In the genomic region with DNA sequence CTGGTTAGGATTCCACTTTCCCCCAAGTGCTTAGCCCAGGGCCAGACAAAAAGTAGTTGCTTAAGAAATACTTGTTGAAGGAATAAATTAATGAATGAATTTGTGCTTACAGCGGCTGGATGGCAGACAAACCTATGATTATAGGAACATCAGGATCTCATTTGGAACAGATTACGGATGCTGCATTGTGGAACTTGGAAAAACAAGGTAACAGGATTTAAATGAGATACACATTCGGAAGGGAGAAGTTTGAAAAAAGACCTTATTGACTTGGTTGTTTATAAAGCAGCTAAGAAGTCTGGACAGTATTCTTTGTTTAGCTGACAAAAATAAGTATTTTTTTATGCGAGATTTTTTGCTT, we compare ENCODE assay signal across 8 cellular contexts. TPM values are rescaled to one million over a fixed set of nuclear protein-coding genes. Genes with fewer than 3 reads are reported as not detected.
A peak's percentile ranks its signal among the peaks of the same experiment; 100 is the strongest.
DNase-seq lines count a peak whose midpoint lies in the region; ATAC-seq and TF ChIP-seq lines count a peak whose summit lies in the region.

No MANE protein-coding gene starts in this region.

- H3K9me2 ChIP-seq in Karpas-422 (replicated peaks; ENCODE audit: insufficient read depth, low read length) = no peaks in the 10 kb centered on the region

- H3K4me2 ChIP-seq in BLaER1 = peak overlapping the region; percentile 71
- peak overlapping the region; percentile 96 for H3K4me2 ChIP-seq in Karpas-422 (ENCODE audit: low read depth, low read length, poor library complexity, severe bottlenecking)

- H4K20me1 ChIP-seq in BLaER1 = no peaks in the 10 kb centered on the region
- no peaks in the 10 kb centered on the region for H4K20me1 ChIP-seq in Karpas-422 (ENCODE audit: insufficient read depth, low read depth, low read length)

- peak overlapping the region; percentile 88 for H3K4me3 Mint-ChIP-seq in nephron progenitor cell

- H3K4me1 ChIP-seq in BLaER1 (peaks cover 41% of the 10 kb centered on the region), Karpas-422 (ENCODE audit: low read length) (peaks cover 32% of the 10 kb centered on the region), duodenal mucosa (ENCODE audit: control insufficient read depth in 1 of 2, insufficient read depth in 2 of 2, low read length in 2 of 2) (peaks cover 19 to 24% of the 10 kb centered on the region in 2 donors)

- H3K4me3 ChIP-seq in BLaER1 (peak overlapping the region; percentile 89), Karpas-422 (ENCODE audit: low read length) (peak overlapping the region; percentile 85), duodenal mucosa (ENCODE audit: low read depth in 1 of 2, low read length in 2 of 2) (peak overlapping the region; percentile 86 to 99)

- H3K36me3 ChIP-seq in BLaER1 (peaks cover 42% of the 10 kb centered on the region), Karpas-422 (ENCODE audit: insufficient read depth, low read length) (peaks cover 33% of the 10 kb centered on the region; the same call in 1 of the 2 replicates), duodenal mucosa (ENCODE audit: control insufficient read depth in 1 of 2, insufficient read depth in 2 of 2, low read length in 2 of 2) (peaks cover 7 to 33% of the 10 kb centered on the region in 2 donors)

- no peak for ATAC-seq in HG03159 (IDR thresholded peaks at IDR 0.05; ENCODE audit: unreplicated experiment)
- ATAC-seq in HG02798 (IDR thresholded peaks at IDR 0.05; ENCODE audit: poor library complexity, unreplicated experiment) = no peak

- H3K36me3 Mint-ChIP-seq in nephron progenitor cell (ENCODE audit: low read depth) = peaks cover 31% of the 10 kb centered on the region

- peaks cover 11% of the 10 kb centered on the region for H3K27me3 Mint-ChIP-seq in nephron progenitor cell (ENCODE audit: low read depth, poor library complexity)

- H3K4me1 Mint-ChIP-seq in nephron progenitor cell = peaks cover 31% of the 10 kb centered on the region

- peak overlapping the region; percentile 99 for H3K27ac Mint-ChIP-seq in nephron progenitor cell

- no peaks in the 10 kb centered on the region for H3K9me3 Mint-ChIP-seq in nephron progenitor cell

- H3K9me3 ChIP-seq in BLaER1 (no peaks in the 10 kb centered on the region), Karpas-422 (ENCODE audit: low read length) (no peaks in the 10 kb centered on the region), duodenal mucosa (ENCODE audit: control insufficient read depth in 1 of 2, low read length in 2 of 2) (no peaks in the 10 kb centered on the region)

- H3K9ac ChIP-seq in BLaER1 (peak overlapping the region; percentile 90), Karpas-422 (ENCODE audit: low read length) (peak overlapping the region; percentile 77), duodenal mucosa (ENCODE audit: low read depth in 1 of 2, low read length in 2 of 2) (peak overlapping the region; percentile 79 to 96)

- no peak for TF ChIP-seq CTCF in nephron progenitor cell (IDR thresholded peaks at IDR 0.05)

- H3K27me3 ChIP-seq in BLaER1 = no peaks in the 10 kb centered on the region
- H3K27me3 ChIP-seq in Karpas-422 (ENCODE audit: low read length) = no peaks in the 10 kb centered on the region
- no peaks in the 10 kb centered on the region for H3K27me3 ChIP-seq in duodenal mucosa (ENCODE audit: control insufficient read depth in 1 of 2, insufficient read depth in 2 of 2, low read length in 2 of 2)

- peak overlapping the region; percentile 32; the same call in 1 of the 2 replicates for H2AFZ ChIP-seq in Karpas-422 (ENCODE audit: low read length)

- no peak for DNase-seq in Karpas-422
- no peak for DNase-seq in nephron progenitor cell
- DNase-seq in NOMO-1 treated with dmso at 0.1 percent for 144 hours (lab: John Stamatoyannopoulos, UW; ENCODE audit: unreplicated experiment) = no peak
- no peak for DNase-seq in NAMALWA (ENCODE audit: low spot score)

- H3K79me2 ChIP-seq in Karpas-422 (ENCODE audit: low read length) = peaks cover 47% of the 10 kb centered on the region

- H3K27ac ChIP-seq in BLaER1 (peak overlapping the region; percentile 88), Karpas-422 (ENCODE audit: low read length) (peak overlapping the region; percentile 24; the same call in 1 of the 2 replicates), duodenal mucosa (ENCODE audit: low read depth, low read length) (no peak overlapping the region)

RNA-seq across cellular contexts. Expression of gene EXOSC9, which starts 0.6 kb away (rescaled TPM):
- 38.2 and 42.2 TPM in 2 replicates for total RNA-seq in Karpas-422 (2014; rRNA removed; shearing (Covaris generic); ENCODE audit: low replicate concordance)

RNA-seq across cellular contexts. Expression of gene CCNA2, which starts 22.0 kb away (rescaled TPM):
- 37.0 and 46.8 TPM in 2 replicates for total RNA-seq in Karpas-422 (2014; rRNA removed; shearing (Covaris generic); ENCODE audit: low replicate concordance)

RNA-seq across cellular contexts. Expression of gene SMIM43, which starts 36.7 kb away (rescaled TPM):
- not detected in 2 replicates for total RNA-seq in Karpas-422 (2014; rRNA removed; shearing (Covaris generic); ENCODE audit: low replicate concordance)
